ENCODE assay signal across 9 cellular contexts in genomic region chr5:89397096-89397495, GRCh38.
DNase-seq lines count a peak whose midpoint lies in the region; ATAC-seq, FAIRE-seq and TF ChIP-seq lines count a peak whose summit lies in the region.
"Had no signal": no experiment of that assay in that cellular context is flagged by ENCODE, and none has a peak within 500 bp of the region (broad histone marks: within the 10 kb centered on the region; RNA-seq: fewer than 3 reads in every experiment).

No MANE protein-coding gene starts in this region.

- peak; percentile 4 for DNase-seq in mammary epithelial cell
- no peak for DNase-seq in breast epithelium (ENCODE audit: low spot score in 2 of 2)
- peak; percentile 48 for DNase-seq in GM12878 (ENCODE audit: low read depth, low spot score)
- DNase-seq in upper lobe of right lung: no peak
- DNase-seq in central memory CD4-positive, alpha-beta T cell: no peak
- no peak for DNase-seq in COLO829 (ENCODE audit: low spot score)
- no peak for DNase-seq in ovary
- DNase-seq: activated CD4-positive, alpha-beta memory T cell treated with anti-CD3 and anti-CD28 coated beads for 36 hours had no signal

- H3K9me3 ChIP-seq in mammary epithelial cell (replicated peaks; ENCODE audit: insufficient read depth, low read length): no peaks in the 10 kb centered on the region
- peaks cover 0 to 7% of the 10 kb centered on the region in 2 donors for H3K9me3 ChIP-seq in breast epithelium
- no peaks in the 10 kb centered on the region; the same call in 1 of the 3 replicates for H3K9me3 ChIP-seq in GM12878 (replicated peaks; ENCODE audit: control insufficient read depth, insufficient read depth, low read length)
- no peaks in the 10 kb centered on the region for H3K9me3 ChIP-seq in upper lobe of right lung
- H3K9me3 ChIP-seq in ovary: no peaks in the 10 kb centered on the region

- RAD21 ChIA-PET in GM12878 (lab: Charles Lee; ENCODE audit: unreplicated experiment): interaction anchor here (0.7 to 1.8 kb wide), 9 partner anchors 41 to 667 kb away, joined by 3 to 11 read pairs (median 3); no protein-coding TSS in a partner anchor

- H3K79me2 ChIP-seq in mammary epithelial cell (ENCODE audit: insufficient read depth, low read length) (no peaks in the 10 kb centered on the region), GM12878 (ENCODE audit: control insufficient read depth, insufficient read depth, low read length) (no peaks in the 10 kb centered on the region)

- no peaks in the 10 kb centered on the region for H3K36me3 ChIP-seq in mammary epithelial cell (ENCODE audit: insufficient read depth, low read length)
- no peaks in the 10 kb centered on the region for H3K36me3 ChIP-seq in breast epithelium
- H3K36me3 ChIP-seq in GM12878 (ENCODE audit: control insufficient read depth in 2 of 2, insufficient read depth in 2 of 2, low read length in 1 of 2): no peaks in the 10 kb centered on the region
- no peaks in the 10 kb centered on the region for H3K36me3 ChIP-seq in upper lobe of right lung
- no peaks in the 10 kb centered on the region for H3K36me3 ChIP-seq in ovary

- H3K27me3 ChIP-seq in mammary epithelial cell (ENCODE audit: insufficient read depth, low read length) (peaks cover 2% of the 10 kb centered on the region), breast epithelium (no peaks in the 10 kb centered on the region), GM12878 (replicated peaks in 1 of 2; ENCODE audit: control insufficient read depth in 2 of 2, insufficient read depth in 2 of 2, low read length in 1 of 2) (no peaks in the 10 kb centered on the region), upper lobe of right lung (no peaks in the 10 kb centered on the region), ovary (no peaks in the 10 kb centered on the region)

- in situ Hi-C loops in mammary epithelial cell (cut with MboI; ENCODE audit: low sequenced_read_pairs in 2 of 2) (no loop called here), GM12878 (cut with MboI) (no loop called here)

- H3K4me3 ChIP-seq in mammary epithelial cell (replicated peaks in 1 of 3; ENCODE audit: insufficient read depth in 1 of 3, low read depth in 2 of 3, low read length in 3 of 3) (no peak overlapping the region), breast epithelium (no peak overlapping the region), GM12878 (peak overlapping the region; percentile 1; the same call in 1 of the 2 replicates), upper lobe of right lung (no peak overlapping the region), ovary (no peak overlapping the region)

- WGBS in mammary epithelial cell (ENCODE audit: low coverage, missing lambda C conversion rate): 94% methylated on average over 1 of the region's 1 CpG
- WGBS in GM12878 (ENCODE audit: insufficient coverage, insufficient replicate concordance, low lambda C conversion rate, missing lambda C conversion rate): 0% methylated on average over 1 of the region's 1 CpG
- WGBS in ovary, 3 donors: 84 to 96% (median 92%) methylated on average over 1 of the region's 1 CpG

- TF ChIP-seq EP300 in GM12878 (IDR thresholded peaks at IDR 0.05; ENCODE audit: borderline replicate concordance in 1 of 2, control insufficient read depth in 1 of 2, low read depth in 2 of 2, low read length in 2 of 2) (peak; percentile 18 to 45; a peak in 2 of 4 replicates), ovary (IDR thresholded peaks at IDR 0.05) (no peak)

- H3K4me2 ChIP-seq in mammary epithelial cell (ENCODE audit: insufficient read depth, low read depth, low read length): no peak overlapping the region
- peak overlapping the region; percentile 68 for H3K4me2 ChIP-seq in GM12878 (ENCODE audit: control insufficient read depth, insufficient read depth)

- TF ChIP-seq CTCF in mammary epithelial cell (conservative IDR thresholded peaks at IDR 0.05 in 1 of 2, IDR thresholded peaks at IDR 0.05 in 1 of 2; ENCODE audit: extremely low read depth in 1 of 2, insufficient read depth in 1 of 2, low read depth in 1 of 2, low read length in 2 of 2) (no peak), breast epithelium (IDR thresholded peaks at IDR 0.05) (no peak), GM12878 (IDR thresholded peaks at IDR 0.05 in 2 of 3, conservative IDR thresholded peaks at IDR 0.05 in 1 of 3; ENCODE audit: control insufficient read depth in 2 of 3, extremely low read depth in 1 of 3, insufficient read depth in 1 of 3, low read depth in 3 of 3, low read length in 3 of 3) (no peak), upper lobe of right lung (IDR thresholded peaks at IDR 0.05) (no peak), ovary (IDR thresholded peaks at IDR 0.05) (no peak)

- dilution Hi-C loops in mammary epithelial cell (cut with HindIII; ENCODE audit: low sequenced_read_pairs): no loop called here

- SMC1A ChIA-PET in GM12878 (lab: Charles Lee; ENCODE audit: uncharacterized antibody, unreplicated experiment): interaction anchor here (0.7 to 2.0 kb wide), 19 partner anchors 14 to 868 kb away, joined by 3 to 8 read pairs (median 4); no protein-coding TSS in a partner anchor

- intact Hi-C loops in mammary epithelial cell (cut with micrococcal nuclease) (no loop called here), breast epithelium (cut with DNase I; ENCODE audit: low total_unique reads) (loop anchor here (10.0 kb wide), 1 partner anchor 1572 kb away; no protein-coding TSS in a partner anchor), GM12878 (cut with micrococcal nuclease; ENCODE audit: unreplicated experiment) (no loop called here), upper lobe of right lung (cut with DNase I) (no loop called here), ovary (cut with DNase I) (no loop called here)

- CTCF ChIA-PET in mammary epithelial cell (lab: Charles Lee; ENCODE audit: low non-redundant PET) (no interaction called here), GM12878 (lab: Yijun Ruan, JAX) (interaction anchor here (1.0 kb wide), 1 partner anchor 8 kb away, joined by 3 read pairs; no protein-coding TSS in a partner anchor)

- TF ChIP-seq POLR2A in breast epithelium (IDR thresholded peaks at IDR 0.05) (no peak), GM12878 (IDR thresholded peaks at IDR 0.05; ENCODE audit: low read depth, low read length) (no peak), ovary (IDR thresholded peaks at IDR 0.05) (no peak)

- BruUV-seq in mammary epithelial cell (replicated peaks; lab: Mats Ljungman, UMichigan) (no TSS peak), GM12878 (replicated peaks; lab: Mats Ljungman, UMichigan) (no TSS peak)

- no peak for FAIRE-seq in GM12878 (lab: Jason Lieb, UNC)

- H3K27ac ChIP-seq in mammary epithelial cell (ENCODE audit: insufficient read depth, low read depth, low read length) (no peak overlapping the region), breast epithelium (no peak overlapping the region), GM12878 (ENCODE audit: control insufficient read depth, insufficient read depth) (peak overlapping the region; percentile 63; the same call in 1 of the 2 replicates), upper lobe of right lung (peak overlapping the region; percentile 44), ovary (no peak overlapping the region)

- H4K20me1 ChIP-seq in mammary epithelial cell (ENCODE audit: insufficient read depth, low read length) (no peaks in the 10 kb centered on the region), GM12878 (ENCODE audit: control insufficient read depth, insufficient read depth) (no peaks in the 10 kb centered on the region)

- POLR2A ChIA-PET in GM12878 (lab: Charles Lee): no interaction called here

- peak; percentile 90 for ATAC-seq in HG03175 (IDR thresholded peaks at IDR 0.05; ENCODE audit: unreplicated experiment)
- peak; percentile 91 for ATAC-seq in GM12878
- ATAC-seq in upper lobe of right lung: peak; percentile 82

- TF ChIP-seq RAD21 in GM12878 (IDR thresholded peaks at IDR 0.05; ENCODE audit: insufficient read depth, low read depth, low read length): no peak

- H3K4me1 ChIP-seq in mammary epithelial cell (ENCODE audit: insufficient read depth, low read length) (no peaks in the 10 kb centered on the region), breast epithelium (no peaks in the 10 kb centered on the region), GM12878 (ENCODE audit: control insufficient read depth, insufficient read depth, low read length) (peaks cover 14% of the 10 kb centered on the region), upper lobe of right lung (no peaks in the 10 kb centered on the region), ovary (ENCODE audit: insufficient read depth) (peaks cover 1% of the 10 kb centered on the region)

- H3K9ac ChIP-seq in mammary epithelial cell (ENCODE audit: insufficient read depth, low read length): no peak overlapping the region
- no peak overlapping the region for H3K9ac ChIP-seq in GM12878 (ENCODE audit: control insufficient read depth, insufficient read depth, low read length)

- H2AFZ ChIP-seq in mammary epithelial cell (ENCODE audit: low read depth, low read length): no peak overlapping the region
- peak overlapping the region; percentile 77 for H2AFZ ChIP-seq in GM12878 (ENCODE audit: control insufficient read depth, low read depth, low read length)

TF ChIP-seq in GM12878, 131 proteins besides CTCF, POLR2A, EP300 and RAD21 (continues in another document):
- 0 out of 2 replicates have a peak, but pooled peaks have one; percentile 32 for TF ChIP-seq DPF2 (IDR thresholded peaks at IDR 0.05)
- peak; percentile 90 for TF ChIP-seq MEF2B (IDR thresholded peaks at IDR 0.05; ENCODE audit: partially characterized antibody, poor library complexity, severe bottlenecking)
- peak; percentile 45; the same call in 1 of the 2 replicates for TF ChIP-seq MTA2 (IDR thresholded peaks at IDR 0.05; ENCODE audit: low read depth)
- TF ChIP-seq IKZF1 (conservative IDR thresholded peaks at IDR 0.05): peak; percentile 62; the same call in 1 of the 2 replicates
- TF ChIP-seq ZNF24 (IDR thresholded peaks at IDR 0.05): no peak
- TF ChIP-seq RELB (IDR thresholded peaks at IDR 0.05; ENCODE audit: low read depth): peak; percentile 53; the same call in 1 of the 2 replicates
- TF ChIP-seq BHLHE40 (IDR thresholded peaks at IDR 0.05; ENCODE audit: borderline replicate concordance in 1 of 2, low read depth in 2 of 2, low read length in 1 of 2): 0 out of 4 replicates have a peak, but pooled peaks of 1 of the 2 experiments have one; percentile 16
- TF ChIP-seq ZZZ3 (IDR thresholded peaks at IDR 0.05; ENCODE audit: control insufficient read depth, insufficient read length, low read depth): no peak

Comparison
In these comparisons a context has a peak if more than half of its experiments do, and no peak if none do; other contexts are left out.
1. DNase-seq: peak in mammary epithelial cell (single experiment) and GM12878 (single experiment); none in breast epithelium (0 of 2), upper lobe of right lung (single experiment), central memory CD4-positive, alpha-beta T cell (single experiment), COLO829 (single experiment) and ovary (0 of 5).
2. H3K27ac ChIP-seq: peak in GM12878 (single experiment) and upper lobe of right lung (single experiment); none in mammary epithelial cell (single experiment), breast epithelium (0 of 2) and ovary (0 of 2).
3. Peak in every context shown above with its lines, with median percentiles within 50 percentile points of each other: ATAC-seq.